ENCODE assay signal across 8 cellular contexts in the genomic region with DNA sequence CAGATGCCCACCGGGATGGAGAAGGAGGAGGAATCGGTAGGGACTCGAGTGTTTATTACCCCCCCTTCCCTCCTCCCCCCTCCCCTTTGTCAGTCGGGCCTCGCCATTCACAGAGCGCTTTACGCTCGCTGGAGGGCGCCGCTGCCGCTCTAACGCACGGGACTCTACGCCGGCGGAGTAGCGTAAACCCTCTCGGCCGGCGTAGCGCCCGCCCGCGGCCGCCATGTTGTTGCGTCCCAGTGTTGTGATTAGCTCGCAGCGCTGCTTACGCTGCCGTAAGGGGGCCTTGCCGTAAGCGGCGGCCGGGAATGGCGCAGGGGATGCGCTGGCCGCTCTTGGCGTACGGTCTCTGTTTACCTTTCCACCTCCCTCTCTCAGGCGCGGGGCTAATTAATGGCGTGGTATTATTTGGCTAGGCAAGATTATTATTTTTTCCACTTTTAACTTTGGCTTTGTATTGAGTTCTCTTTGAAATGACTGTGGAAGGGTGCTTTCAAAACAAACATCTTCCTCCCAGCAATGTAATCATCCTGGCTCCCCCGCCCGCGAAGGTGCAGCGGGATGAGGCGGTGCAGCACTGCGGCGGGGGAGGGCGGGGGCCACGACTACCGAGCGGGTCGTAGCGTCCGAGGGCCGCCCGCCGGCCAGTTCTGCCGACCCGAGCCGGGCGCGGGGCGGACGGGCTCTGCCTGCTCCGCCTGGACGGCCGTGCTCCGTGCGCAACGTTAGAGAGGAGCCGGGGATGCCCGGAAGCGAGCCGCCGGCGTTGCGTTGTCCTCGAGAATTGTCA. TPM values are rescaled to one million over a fixed set of nuclear protein-coding genes. Genes with fewer than 3 reads are reported as not detected.
A peak's percentile ranks its signal among the peaks of the same experiment; 100 is the strongest.
DNase-seq lines count a peak whose midpoint lies in the region; ATAC-seq and TF ChIP-seq lines count a peak whose summit lies in the region.

No MANE protein-coding gene starts in this region.

- TF ChIP-seq CTCF in BJ (IDR thresholded peaks at IDR 0.05; ENCODE audit: insufficient read depth, low read depth, low read length) (peak; percentile 65), colonic mucosa (IDR thresholded peaks at IDR 0.05) (no peak)

- intact Hi-C loops in activated CD4-positive, alpha-beta T cell treated with anti-CD3 and anti-CD28 coated beads, Interleukin-2, amount 10 ng/mL, durations not matched to agents 24 days and 14 days (cut with micrococcal nuclease), result loop anchor here (1.0 to 10.0 kb wide), 8 partner anchors 29 to 798 kb away; partner anchors contain the start of genes ACVR2A and ORC4
- intact Hi-C loops in colonic mucosa (cut with DNase I), result no loop called here

- H3K4me3 Mint-ChIP-seq in activated CD4-positive, alpha-beta T cell treated with anti-CD3 and anti-CD28 coated beads, Interleukin-2, amount 10 ng/mL, durations not matched to agents 24 days and 14 days, result peak overlapping the region; percentile 86

- H3K9me3 ChIP-seq in colonic mucosa, result no peaks in the 10 kb centered on the region

- H3K4me3 ChIP-seq in BJ (ENCODE audit: low read depth, low read length) (peak overlapping the region; percentile 90), colonic mucosa (peak overlapping the region; percentile 95)

- DNase-seq in BJ (ENCODE audit: low read depth) (peak; percentile 41), NCI-H526 (lab: John Stamatoyannopoulos, UW) (peak; percentile 86 to 97), colonic mucosa (peak; percentile 94)
- peak; percentile 98 for DNase-seq in activated CD4-positive, alpha-beta T cell treated with anti-CD3 and anti-CD28 coated beads, Interleukin-2, amount 10 ng/mL, durations not matched to agents 24 days and 14 days
- DNase-seq in stimulated activated CD4-positive, alpha-beta T cell treated with anti-CD3 and anti-CD28 coated beads, Interleukin-1b, Interleukin-23, amount 100 ng/mL, for 24 hours (ENCODE audit: low read depth in 4 of 4, low spot score in 1 of 4), result peak; percentile 83 to 91 (median 88)

- H3K4me1 ChIP-seq in colonic mucosa, result no peaks in the 10 kb centered on the region

- peak; percentile 41 for ATAC-seq in GM19351 (IDR thresholded peaks at IDR 0.05; ENCODE audit: unreplicated experiment)
- peak; percentile 38 for ATAC-seq in HG03520 (IDR thresholded peaks at IDR 0.05; ENCODE audit: unreplicated experiment)

- H3K36me3 Mint-ChIP-seq in activated CD4-positive, alpha-beta T cell treated with anti-CD3 and anti-CD28 coated beads, Interleukin-2, amount 10 ng/mL, durations not matched to agents 24 days and 14 days (ENCODE audit: low read depth), result peaks cover 9% of the 10 kb centered on the region

- peak overlapping the region; percentile 98 for H3K27ac Mint-ChIP-seq in activated CD4-positive, alpha-beta T cell treated with anti-CD3 and anti-CD28 coated beads, Interleukin-2, amount 10 ng/mL, durations not matched to agents 24 days and 14 days

- peak overlapping the region; percentile 54 to 76 for H3K9ac ChIP-seq in colonic mucosa (ENCODE audit: low read depth in 2 of 2, low read length in 2 of 2)

- CTCF ChIA-PET in BJ (lab: Yijun Ruan, JAX), result interaction anchor here (0.6 to 0.9 kb wide), 5 partner anchors 147 to 762 kb away, joined by 3 to 7 read pairs (median 3); no protein-coding TSS in a partner anchor

- H3K36me3 ChIP-seq in BJ (ENCODE audit: control insufficient read depth, insufficient read depth, low read length) (no peaks in the 10 kb centered on the region), colonic mucosa (no peaks in the 10 kb centered on the region)

- no peaks in the 10 kb centered on the region for H3K9me3 Mint-ChIP-seq in activated CD4-positive, alpha-beta T cell treated with anti-CD3 and anti-CD28 coated beads, Interleukin-2, amount 10 ng/mL, durations not matched to agents 24 days and 14 days

- H3K27me3 Mint-ChIP-seq in activated CD4-positive, alpha-beta T cell treated with anti-CD3 and anti-CD28 coated beads, Interleukin-2, amount 10 ng/mL, durations not matched to agents 24 days and 14 days, result peaks cover 14% of the 10 kb centered on the region

- POLR2A ChIA-PET in BJ (lab: Charles Lee), result interaction anchor here (0.6 kb wide), 1 partner anchor 48 kb away, joined by 3 read pairs; no protein-coding TSS in a partner anchor

- H3K27me3 ChIP-seq in BJ (ENCODE audit: control insufficient read depth, insufficient read depth, low read length), result peaks cover 3% of the 10 kb centered on the region
- H3K27me3 ChIP-seq in colonic mucosa, result no peaks in the 10 kb centered on the region
- no peaks in the 10 kb centered on the region for H3K27me3 ChIP-seq in layer of hippocampus (ENCODE audit: control insufficient read depth, insufficient read depth, low read length)

- peak overlapping the region; percentile 95 for H3K27ac ChIP-seq in colonic mucosa
- H3K27ac ChIP-seq in layer of hippocampus (ENCODE audit: low read depth, low read length), result peak overlapping the region; percentile 100

- H3K4me1 Mint-ChIP-seq in activated CD4-positive, alpha-beta T cell treated with anti-CD3 and anti-CD28 coated beads, Interleukin-2, amount 10 ng/mL, durations not matched to agents 24 days and 14 days, result peaks cover 33% of the 10 kb centered on the region

RNA-seq across cellular contexts. Expression of gene EPC2, which starts 0.8 kb away (rescaled TPM):
- 12.4 and 18.2 TPM in 2 replicates for polyA plus RNA-seq in BJ (2011; rRNA removed)
- 18.0 TPM in 2 replicates for polyA minus RNA-seq in BJ (2011; rRNA and poly(A)+ RNA removed)
- total RNA-seq in activated CD4-positive, alpha-beta T cell treated with anti-CD3 and anti-CD28 coated beads, Interleukin-2, amount 10 ng/mL, durations not matched to agents 24 days and 14 days, result 25.4 and 30.6 TPM in 2 replicates
- 10 to 100 TPM; 18.4 to 20.7 TPM for total RNA-seq in colonic mucosa

Comparison
In these comparisons a context has a peak if more than half of its experiments do, and no peak if none do; other contexts are left out.
1. Peak in every context shown above with its lines: DNase-seq, ATAC-seq, H3K4me3 ChIP-seq and H3K27ac ChIP-seq.
2. DNase-seq: peak in every context shown above with its lines; median percentile 98 in activated CD4-positive, alpha-beta T cell treated with anti-CD3 and anti-CD28 coated beads, Interleukin-2, amount 10 ng/mL, durations not matched to agents 24 days and 14 days; 94 in colonic mucosa; 92 in NCI-H526; 88 in stimulated activated CD4-positive, alpha-beta T cell treated with anti-CD3 and anti-CD28 coated beads, Interleukin-1b, Interleukin-23, amount 100 ng/mL, for 24 hours; 41 in BJ.